Comparison of ENCODE assay signal across 8 cellular contexts in the genomic region with DNA sequence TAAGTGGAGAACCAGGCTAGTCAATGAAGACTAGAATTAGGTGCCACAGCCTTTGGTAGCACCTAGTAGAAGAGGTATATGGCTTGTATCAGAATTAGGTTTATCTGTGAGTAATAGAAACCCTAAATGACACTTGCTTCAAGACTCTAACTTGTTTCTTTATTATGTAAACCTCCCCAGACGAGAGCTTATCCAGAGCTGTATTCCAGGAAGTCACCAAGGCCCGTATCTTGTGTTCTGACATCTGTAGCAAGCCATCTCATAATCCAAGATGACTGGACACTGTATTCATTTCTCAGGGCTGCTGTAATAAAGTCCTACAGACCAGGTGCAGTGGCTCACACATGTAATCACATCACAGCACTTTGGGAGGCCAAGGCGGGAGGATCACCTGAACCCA.
"Had no signal": no experiment of that assay in that cellular context is flagged by ENCODE, and none has a peak within 500 bp of the region (broad histone marks: within the 10 kb centered on the region; RNA-seq: fewer than 3 reads in every experiment).

No MANE protein-coding gene starts in this region.

- ATAC-seq: GM23338 had no signal

- FAIRE-seq: H1, H54, HTR-8/SVneo had no signal

- H3K4me3 Mint-ChIP-seq: GM23338, H9, IgD-negative memory B cell had no signal

- H3K4me3 ChIP-seq: GM23338 had no signal

- H3K9me3 Mint-ChIP-seq: H9 had no signal

- H3K27ac Mint-ChIP-seq: GM23338, H9, IgD-negative memory B cell had no signal

- H3K4me2 ChIP-seq: GM23338 had no signal

- H3K4me1 Mint-ChIP-seq: GM23338, H9 had no signal

- H3K36me3 Mint-ChIP-seq: IgD-negative memory B cell had no signal

- DNase-seq: H9, HCEC 1CT, KG1 had no signal
